18 cellular contexts compared by ENCODE assay signal in the genomic region with DNA sequence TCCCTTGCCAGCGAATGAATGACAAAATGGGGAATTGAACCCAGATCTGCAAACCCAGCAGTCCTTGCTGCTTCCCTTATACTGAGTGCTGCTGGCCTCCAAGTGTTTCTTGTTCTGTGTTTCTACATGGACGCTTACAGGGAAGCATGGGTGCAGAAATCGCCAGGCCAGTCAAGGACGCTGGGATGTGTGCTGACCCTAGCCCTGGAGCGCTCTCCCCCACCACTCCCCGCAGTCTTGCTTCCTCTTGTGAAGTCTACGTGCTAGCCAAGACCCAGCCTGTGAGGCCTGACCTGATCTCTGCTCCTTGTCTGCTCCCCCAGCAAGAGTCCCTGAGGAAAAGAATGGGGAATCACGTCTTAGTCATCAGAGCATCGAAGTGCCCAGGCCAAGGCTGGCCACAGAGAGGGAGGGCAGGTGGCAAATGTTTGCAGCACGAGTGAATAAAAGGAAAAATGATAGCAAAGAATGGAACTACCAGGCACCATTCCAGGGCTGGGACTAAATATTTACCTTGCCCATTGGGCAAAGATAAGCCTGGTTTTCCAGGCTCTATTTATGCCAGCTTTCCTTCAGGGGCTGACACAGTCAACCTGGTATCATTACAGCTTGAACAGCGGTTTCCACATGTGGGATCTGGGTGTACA. TPM values are rescaled to one million over a fixed set of nuclear protein-coding genes. Genes with fewer than 3 reads are reported as not detected.
DNase-seq lines count a peak whose midpoint lies in the region; ATAC-seq and TF ChIP-seq lines count a peak whose summit lies in the region.
"Had no signal": no experiment of that assay in that cellular context is flagged by ENCODE, and none has a peak within 500 bp of the region (broad histone marks: within the 10 kb centered on the region; RNA-seq: fewer than 3 reads in every experiment).

No MANE protein-coding gene starts in this region.

- peaks cover 25% of the 10 kb centered on the region for H3K4me1 Mint-ChIP-seq in activated CD4-positive, alpha-beta memory T cell treated with anti-CD3 and anti-CD28 coated beads for 36 hours (ENCODE audit: low read depth)

- H3K36me3 Mint-ChIP-seq in activated CD4-positive, alpha-beta memory T cell treated with anti-CD3 and anti-CD28 coated beads for 36 hours = no peaks in the 10 kb centered on the region
- H3K36me3 Mint-ChIP-seq: CD4-positive, alpha-beta memory T cell had no signal

- H3K9me3 ChIP-seq in colonic mucosa (no peaks in the 10 kb centered on the region), neutrophil (no peaks in the 10 kb centered on the region), gastroesophageal sphincter (no peaks in the 10 kb centered on the region)

- peak overlapping the region in 1 of 2 donors; percentile 26 for H3K9ac ChIP-seq in colonic mucosa (ENCODE audit: low read depth in 2 of 2, low read length in 2 of 2)
- H3K9ac ChIP-seq: parathyroid adenoma had no signal

- H3K4me1 ChIP-seq in colonic mucosa (peaks cover 29% of the 10 kb centered on the region), neutrophil (ENCODE audit: control insufficient read depth in 1 of 2, insufficient read depth in 1 of 2, low read depth in 1 of 2, low read length in 1 of 2) (peaks cover 52 to 65% of the 10 kb centered on the region in 2 experiments), gastroesophageal sphincter (peaks cover 0 to 21% (median 0%) of the 10 kb centered on the region in 3 donors)

- intact Hi-C loops in colonic mucosa (cut with DNase I) = no loop called here
- intact Hi-C loops in activated CD4-positive, alpha-beta memory T cell treated with anti-CD3 and anti-CD28 coated beads for 36 hours (cut with micrococcal nuclease) = no loop called here

- 66 to 68% methylated on average over 6 of the region's 11 CpGs for WGBS in gastroesophageal sphincter (ENCODE audit: low coverage in 1 of 2), 2 donors

- CTCF ChIA-PET in activated CD4-positive, alpha-beta memory T cell treated with anti-CD3 and anti-CD28 coated beads for 36 hours (lab: Charles Lee) = no interaction called here

- TF ChIP-seq EP300 in gastroesophageal sphincter (IDR thresholded peaks at IDR 0.05) = no peak

- H3K27me3 Mint-ChIP-seq in activated CD4-positive, alpha-beta memory T cell treated with anti-CD3 and anti-CD28 coated beads for 36 hours = no peaks in the 10 kb centered on the region
- H3K27me3 Mint-ChIP-seq: CD4-positive, alpha-beta memory T cell had no signal

- no peaks in the 10 kb centered on the region for H3K36me3 ChIP-seq in colonic mucosa
- no peaks in the 10 kb centered on the region for H3K36me3 ChIP-seq in neutrophil
- no peaks in the 10 kb centered on the region for H3K36me3 ChIP-seq in gastroesophageal sphincter

- TF ChIP-seq POLR2A in gastroesophageal sphincter (IDR thresholded peaks at IDR 0.05) = no peak

- DNase-seq in DMS153 treated with DMSO at 0.1 percent for 48 hours (lab: John Stamatoyannopoulos, UW; ENCODE audit: unreplicated experiment) (peak; percentile 22), NCI-H1092 (lab: John Stamatoyannopoulos, UW) (peak; percentile 77), colonic mucosa (peak; percentile 51), SW480 (ENCODE audit: low spot score) (no peak), nucleus accumbens (lab: John Stamatoyannopoulos, UW) (no peak)
- DNase-seq in activated CD4-positive, alpha-beta memory T cell treated with anti-CD3 and anti-CD28 coated beads for 36 hours = no peak
- DNase-seq: activated CD4-positive, CD25-positive, alpha-beta regulatory T cell; activated naive CD4-positive, alpha-beta T cell treated with Interleukin-2 at 50 U/mL for 16 hours; CD4-positive, alpha-beta memory T cell; HCEC 1CT; NCI-H1417; PC-9; substantia nigra had no signal

- H3K4me3 Mint-ChIP-seq in activated CD4-positive, alpha-beta memory T cell treated with anti-CD3 and anti-CD28 coated beads for 36 hours = no peak overlapping the region
- H3K4me3 Mint-ChIP-seq: CD4-positive, alpha-beta memory T cell had no signal

- H3K27ac ChIP-seq in colonic mucosa = peak overlapping the region; percentile 57
- H3K27ac ChIP-seq in neutrophil = peak overlapping the region; percentile 37
- no peak overlapping the region for H3K27ac ChIP-seq in gastroesophageal sphincter
- H3K27ac ChIP-seq: parathyroid adenoma, PC-9 had no signal

- TF ChIP-seq CTCF in colonic mucosa (IDR thresholded peaks at IDR 0.05) (no peak), neutrophil (IDR thresholded peaks at IDR 0.05) (no peak), gastroesophageal sphincter (IDR thresholded peaks at IDR 0.05) (no peak)

- no peak for ATAC-seq in gastroesophageal sphincter

- H3K4me3 ChIP-seq in colonic mucosa (no peak overlapping the region), neutrophil (ENCODE audit: low read depth in 1 of 2, low read length in 1 of 2) (no peak overlapping the region), gastroesophageal sphincter (no peak overlapping the region)
- H3K4me3 ChIP-seq: PC-9 had no signal

- H3K27me3 ChIP-seq in colonic mucosa (no peaks in the 10 kb centered on the region), neutrophil (no peaks in the 10 kb centered on the region), gastroesophageal sphincter (peaks cover under 1% of the 10 kb centered on the region)

- POLR2A ChIA-PET in activated CD4-positive, alpha-beta memory T cell treated with anti-CD3 and anti-CD28 coated beads for 36 hours (lab: Charles Lee) = no interaction called here

- H3K27ac Mint-ChIP-seq in activated CD4-positive, alpha-beta memory T cell treated with anti-CD3 and anti-CD28 coated beads for 36 hours = no peak overlapping the region

- no peaks in the 10 kb centered on the region for H3K9me3 Mint-ChIP-seq in activated CD4-positive, alpha-beta memory T cell treated with anti-CD3 and anti-CD28 coated beads for 36 hours
- H3K9me3 Mint-ChIP-seq: CD4-positive, alpha-beta memory T cell had no signal

RNA-seq across cellular contexts. Expression of a gene that starts 17.4 kb away (rescaled TPM):
- 100 to 1,000 TPM; 111 to 397 TPM for total RNA-seq in colonic mucosa
- total RNA-seq in gastroesophageal sphincter = 1 to 10 TPM; 1.8 to 5.5 (median 3.3) TPM
- not detected for total RNA-seq in activated CD4-positive, alpha-beta memory T cell treated with anti-CD3 and anti-CD28 coated beads for 36 hours
- total RNA-seq: CD4-positive, alpha-beta memory T cell; NCI-H460; PC-9; T-helper 1 cell treated with Interleukin-12 subunit alpha and Interleukin-12 subunit beta and Interleukin-4 antibody, amounts not matched to agents 30 ng/mL and 1 ng/mL, for 36 hours had no signal

Comparison
In these comparisons a context has a peak if more than half of its experiments do, and no peak if none do; other contexts are left out.
1. DNase-seq: peak in DMS153 treated with DMSO at 0.1 percent for 48 hours (single experiment), NCI-H1092 (single experiment) and colonic mucosa (single experiment); none in SW480 (single experiment), activated CD4-positive, alpha-beta memory T cell treated with anti-CD3 and anti-CD28 coated beads for 36 hours (single experiment) and nucleus accumbens (0 of 56).
2. H3K27ac ChIP-seq: peak in colonic mucosa (single experiment) and neutrophil (single experiment); none in gastroesophageal sphincter (0 of 4).
3. RNA of a gene that starts 17.4 kb away (total RNA-seq): 111 to 397 TPM in colonic mucosa; 1.8 to 5.5 TPM in gastroesophageal sphincter and not detected in activated CD4-positive, alpha-beta memory T cell treated with anti-CD3 and anti-CD28 coated beads for 36 hours; every median in the first group is over 10 times any median in the second.